ENCODE assay signal across 17 cellular contexts in the genomic region with DNA sequence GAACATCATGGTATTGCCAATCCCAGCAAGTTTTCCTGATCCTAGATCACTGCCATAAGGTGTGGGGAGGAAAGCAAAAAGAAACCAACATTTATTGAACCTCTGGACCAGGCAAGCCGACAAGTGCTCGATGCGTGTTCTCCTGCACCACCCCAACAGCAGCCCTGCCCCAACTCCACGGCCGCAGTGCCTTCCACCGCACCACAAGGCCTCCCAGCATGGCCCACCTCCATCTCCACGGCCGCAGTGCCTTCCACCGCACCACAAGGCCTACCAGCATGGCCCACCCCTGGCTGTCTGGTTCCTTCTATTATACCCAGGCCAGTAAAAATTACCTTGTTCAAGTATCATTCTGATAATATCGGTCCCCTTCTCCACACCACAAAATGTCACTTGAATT. TPM values are rescaled to one million over a fixed set of nuclear protein-coding genes. Genes with fewer than 3 reads are reported as not detected.
DNase-seq lines count a peak whose midpoint lies in the region; ATAC-seq and TF ChIP-seq lines count a peak whose summit lies in the region.
"Had no signal": no experiment of that assay in that cellular context is flagged by ENCODE, and none has a peak within 500 bp of the region (broad histone marks: within the 10 kb centered on the region; RNA-seq: fewer than 3 reads in every experiment).

No MANE protein-coding gene starts in this region.

- H3K4me1 Mint-ChIP-seq in activated T-cell treated with anti-CD3 and anti-CD28 coated beads, Interleukin-2, amount 50 U/mL, for 72 hours (ENCODE audit: low read depth) = peaks cover 78% of the 10 kb centered on the region
- peaks cover 94% of the 10 kb centered on the region for H3K4me1 Mint-ChIP-seq in chondrocyte (ENCODE audit: low read depth)

- no peak overlapping the region for H3K4me2 ChIP-seq in skeletal muscle satellite cell (ENCODE audit: low read length)

- H3K4me3 ChIP-seq in skeletal muscle satellite cell (ENCODE audit: low read length) = no peak overlapping the region
- H3K4me3 ChIP-seq: mucosa of descending colon had no signal

- no peaks in the 10 kb centered on the region for H3K27me3 ChIP-seq in skeletal muscle satellite cell (ENCODE audit: control insufficient read depth, insufficient read depth, low read length)
- H3K27me3 ChIP-seq: brain microvascular endothelial cell had no signal

- peak overlapping the region; percentile 31 for H3K27ac Mint-ChIP-seq in activated T-cell treated with anti-CD3 and anti-CD28 coated beads, Interleukin-2, amount 50 U/mL, for 72 hours
- peak overlapping the region; percentile 11 for H3K27ac Mint-ChIP-seq in chondrocyte (ENCODE audit: unreplicated experiment)

- TF ChIP-seq CTCF in chondrocyte (IDR thresholded peaks at IDR 0.05) = no peak

- no peaks in the 10 kb centered on the region for H3K36me3 ChIP-seq in KOPT-K1 (ENCODE audit: insufficient read depth, low read length)
- H3K36me3 ChIP-seq in skeletal muscle satellite cell (ENCODE audit: insufficient read depth, low read length) = peaks cover 79% of the 10 kb centered on the region

- DNase-seq in activated T-cell treated with anti-CD3 and anti-CD28 coated beads, Interleukin-2, amount 50 U/mL, for 72 hours = no peak
- no peak for DNase-seq in activated T-cell treated with anti-CD3 and anti-CD28 coated beads, Interleukin-2, amount 50 U/mL, for 1 hour
- DNase-seq in chondrocyte (ENCODE audit: low spot score) = no peak
- DNase-seq in NCI-H187 (lab: John Stamatoyannopoulos, UW) = no peak
- no peak for DNase-seq in DMS 273 treated with DMSO at 0.1 percent for 48 hours (lab: John Stamatoyannopoulos, UW)
- DNase-seq: brain microvascular endothelial cell; KG1; kidney glomerular epithelial cell; mucosa of descending colon; NCI-H1105 treated with DMSO at 0.1 percent for 48 hours; NCI-H2171; NK-92 treated with Interleukin-12 subunit alpha and Interleukin-12 subunit beta, amount 100 ng/mL, for 24 hours; stimulated activated naive CD4-positive, alpha-beta T cell treated with Interleukin-2 at 50 U/mL for 16 hours had no signal

- H3K4me3 Mint-ChIP-seq in activated T-cell treated with anti-CD3 and anti-CD28 coated beads, Interleukin-2, amount 50 U/mL, for 72 hours = peak overlapping the region; percentile 71 to 75
- no peak overlapping the region for H3K4me3 Mint-ChIP-seq in chondrocyte (ENCODE audit: unreplicated experiment)

- H3K27ac ChIP-seq in KOPT-K1 (ENCODE audit: low read depth, low read length, poor library complexity, severe bottlenecking) = peak overlapping the region; percentile 53
- H3K27ac ChIP-seq: brain microvascular endothelial cell had no signal

- no peaks in the 10 kb centered on the region for H3K27me3 Mint-ChIP-seq in activated T-cell treated with anti-CD3 and anti-CD28 coated beads, Interleukin-2, amount 50 U/mL, for 72 hours (ENCODE audit: low read depth)
- no peaks in the 10 kb centered on the region for H3K27me3 Mint-ChIP-seq in chondrocyte (ENCODE audit: low read depth)

- H3K9me3 ChIP-seq in KOPT-K1 (ENCODE audit: insufficient read depth, low read length, poor library complexity, severe bottlenecking) (no peaks in the 10 kb centered on the region), skeletal muscle satellite cell (replicated peaks; ENCODE audit: low read length) (no peaks in the 10 kb centered on the region)
- H3K9me3 ChIP-seq: mucosa of descending colon had no signal

- peaks cover 77% of the 10 kb centered on the region for H3K4me1 ChIP-seq in skeletal muscle satellite cell (ENCODE audit: control insufficient read depth, insufficient read depth, low read length)

- H3K9ac ChIP-seq in skeletal muscle satellite cell (ENCODE audit: low read depth, low read length) = peak overlapping the region; percentile 81

- H3K36me3 Mint-ChIP-seq in activated T-cell treated with anti-CD3 and anti-CD28 coated beads, Interleukin-2, amount 50 U/mL, for 72 hours (ENCODE audit: insufficient read depth in 2 of 2) = peaks cover 0 to 2% of the 10 kb centered on the region in 2 donors
- peaks cover 11% of the 10 kb centered on the region for H3K36me3 Mint-ChIP-seq in chondrocyte (ENCODE audit: low read depth)

- no peaks in the 10 kb centered on the region for H3K9me3 Mint-ChIP-seq in activated T-cell treated with anti-CD3 and anti-CD28 coated beads, Interleukin-2, amount 50 U/mL, for 72 hours
- H3K9me3 Mint-ChIP-seq in chondrocyte (ENCODE audit: low read depth) = no peaks in the 10 kb centered on the region

- no peak for ATAC-seq in activated T-cell treated with anti-CD3 and anti-CD28 coated beads, Interleukin-2, amount 50 U/mL, for 72 hours (replicated peaks in 1 of 2)
- ATAC-seq in GM18861 (IDR thresholded peaks at IDR 0.05; ENCODE audit: unreplicated experiment) = no peak
- ATAC-seq: activated CD4-positive, CD25-positive, alpha-beta regulatory T cell treated with anti-CD3 and anti-CD28 coated beads, Interleukin-2, amount 50 U/mL, for 24 hours had no signal

RNA-seq across cellular contexts. Expression of gene HIPK2, which starts 8.7 kb away (rescaled TPM):
- 10 to 100 TPM; 28.7 to 35.4 TPM for total RNA-seq in activated T-cell treated with anti-CD3 and anti-CD28 coated beads, Interleukin-2, amount 50 U/mL, for 72 hours
- total RNA-seq in chondrocyte = 71.2 to 75.6 TPM (median 72.3 TPM) in 3 replicates
- 45.4 and 46.1 TPM in 2 replicates for total RNA-seq in skeletal muscle satellite cell (2012; rRNA removed)

RNA-seq across cellular contexts. Expression of gene TBXAS1, which starts 60.0 kb away (rescaled TPM):
- total RNA-seq in activated T-cell treated with anti-CD3 and anti-CD28 coated beads, Interleukin-2, amount 50 U/mL, for 72 hours = 1 to 10 TPM; 3.9 to 4.7 TPM
- total RNA-seq in chondrocyte = 2.4 to 4.7 TPM (median 2.5 TPM) in 3 replicates
- 3.3 and 4.8 TPM in 2 replicates for total RNA-seq in skeletal muscle satellite cell (2012; rRNA removed)
